ENCODE assay signal across 8 cellular contexts in the genomic region with DNA sequence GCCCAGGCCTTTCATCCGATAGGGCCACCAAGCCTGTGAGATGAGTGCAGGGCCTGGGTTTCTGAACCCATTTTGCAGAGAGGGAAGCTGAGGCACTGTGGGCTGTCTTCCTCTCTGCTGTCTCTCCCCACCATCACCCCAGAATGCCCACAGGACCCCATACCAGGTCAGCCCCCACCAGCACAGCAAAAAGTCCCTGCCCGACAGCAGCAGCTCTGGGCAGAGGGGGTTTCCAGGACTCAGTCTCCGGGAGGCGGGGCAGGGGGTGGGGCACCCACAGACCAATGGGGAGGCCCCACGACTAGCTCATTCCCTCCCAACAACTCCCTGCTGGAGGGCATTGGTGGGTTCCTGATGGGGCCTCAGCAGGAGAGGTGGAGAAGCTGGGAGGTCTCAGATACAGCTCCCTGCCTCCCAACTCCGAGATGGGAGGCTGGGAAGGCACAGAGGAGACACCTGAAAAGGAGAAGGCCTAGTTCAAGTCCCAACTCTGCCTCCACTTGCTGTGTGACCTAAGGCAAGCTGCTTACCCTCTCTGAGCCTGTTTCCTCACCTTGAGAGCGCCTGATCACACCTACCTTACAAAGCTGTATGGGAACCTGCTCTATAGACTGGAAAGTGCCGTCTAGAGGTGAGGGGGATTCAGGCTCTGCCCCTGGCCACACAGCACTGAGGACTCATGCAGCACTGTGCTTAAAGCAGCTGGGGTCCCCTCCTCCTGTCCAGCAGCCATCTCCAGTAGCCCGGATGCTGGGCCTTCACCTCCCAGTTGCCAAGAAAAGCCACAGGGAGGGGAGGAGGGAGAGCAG. TPM values are rescaled to one million over a fixed set of nuclear protein-coding genes. Genes with fewer than 3 reads are reported as not detected.
DNase-seq lines count a peak whose midpoint lies in the region; ATAC-seq and TF ChIP-seq lines count a peak whose summit lies in the region.

No MANE protein-coding gene starts in this region.

- intact Hi-C loops in A673 (cut with micrococcal nuclease; ENCODE audit: unreplicated experiment): no loop called here
- intact Hi-C loops in stomach (cut with DNase I; ENCODE audit: low total_unique reads): no loop called here

- peak overlapping the region; percentile 66 for H3K27ac ChIP-seq in A673 (ENCODE audit: low read depth, low read length, poor library complexity, severe bottlenecking)
- peak overlapping the region; percentile 83 for H3K27ac ChIP-seq in RWPE1
- H3K27ac ChIP-seq in stomach: peak overlapping the region; percentile 57 to 98 (median 93)

- H3K27me3 ChIP-seq in A673 (replicated peaks; ENCODE audit: insufficient read depth, low read depth, low read length, poor library complexity): peaks cover 10% of the 10 kb centered on the region
- peaks cover 0 to 9% (median 7%) of the 10 kb centered on the region in 3 donors for H3K27me3 ChIP-seq in stomach

- CTCF ChIA-PET in A673 (lab: Charles Lee) (interaction anchor here (0.6 kb wide), 1 partner anchor 26 kb away, joined by 3 read pairs; no protein-coding TSS in a partner anchor), RWPE1 (lab: Yijun Ruan, JAX) (interaction anchor here (0.6 to 1.2 kb wide), 3 partner anchors 21 to 278 kb away, joined by 3 to 4 read pairs (median 4); no protein-coding TSS in a partner anchor)

- BruUV-seq in A673 (replicated peaks; lab: Mats Ljungman, UMichigan): no TSS peak

- WGBS in stomach, 5 donors: 50 to 73% (median 65%) methylated on average over 6 to 9 of the region's 9 CpGs

- no peak for TF ChIP-seq POLR2A in stomach (IDR thresholded peaks at IDR 0.05)

- H3K36me3 ChIP-seq in A673 (ENCODE audit: insufficient read depth, low read length, poor library complexity, severe bottlenecking) (no peaks in the 10 kb centered on the region), stomach (peaks cover 0 to 18% (median 7%) of the 10 kb centered on the region in 4 donors)

- H3K9me3 ChIP-seq in A673 (ENCODE audit: low read depth, low read length, poor library complexity, severe bottlenecking) (no peaks in the 10 kb centered on the region), stomach (no peaks in the 10 kb centered on the region)

- no peak for TF ChIP-seq EP300 in stomach (IDR thresholded peaks at IDR 0.05)

- no peak for ATAC-seq in HG02763 (IDR thresholded peaks at IDR 0.05; ENCODE audit: unreplicated experiment)
- ATAC-seq in HG02840 (IDR thresholded peaks at IDR 0.05; ENCODE audit: low FRiP score, unreplicated experiment): no peak

- POLR2A ChIA-PET in A673 (lab: Charles Lee; ENCODE audit: low non-redundant PET): no interaction called here
- POLR2A ChIA-PET in RWPE1 (lab: Yijun Ruan, JAX; ENCODE audit: low non-redundant PET): interaction anchor here (0.6 kb wide), 1 partner anchor 36 kb away, joined by 6 read pairs; no protein-coding TSS in a partner anchor

- H3K4me3 ChIP-seq in A673 (ENCODE audit: low read depth, low read length, poor library complexity, severe bottlenecking) (no peak overlapping the region), stomach (peak overlapping the region in 3 of 4 donors; percentile 6 to 96 (median 34))

- H3K4me1 ChIP-seq in A673 (ENCODE audit: insufficient read depth, low read length, poor library complexity, severe bottlenecking) (peaks cover 31% of the 10 kb centered on the region), stomach (peaks cover 73 to 88% (median 84%) of the 10 kb centered on the region in 4 donors)

- TF ChIP-seq CTCF in A673 (conservative IDR thresholded peaks at IDR 0.05; ENCODE audit: low read depth, low read length) (no peak), RWPE1 (conservative IDR thresholded peaks at IDR 0.05; ENCODE audit: low read depth) (no peak), stomach (IDR thresholded peaks at IDR 0.05) (no peak)

- peak; percentile 82 for DNase-seq in A673 (ENCODE audit: low spot score)
- no peak for DNase-seq in RWPE1 (ENCODE audit: low spot score)
- peak; percentile 60 for DNase-seq in activated naive CD8-positive, alpha-beta T cell treated with anti-CD3 and anti-CD28 coated beads, Interleukin-2, amount 50 U/mL, for 16 hours (ENCODE audit: low read depth, low spot score)
- DNase-seq in medulla oblongata (ENCODE audit: extremely low spot score): peak; percentile 34
- DNase-seq in stomach: peak; percentile 47
- no peak for DNase-seq in DMS153 (lab: John Stamatoyannopoulos, UW)

RNA-seq across cellular contexts. Expression of a gene that starts 3.5 kb away (rescaled TPM):
- 2.8 and 3.8 TPM in 2 replicates for total RNA-seq in A673 (2021)
- 10 to 100 TPM; 10.1 to 84.6 (median 29.6) TPM for total RNA-seq in stomach
- polyA plus RNA-seq in stomach: 10 to 100 TPM; 28.6 to 46.3 (median 29.8) TPM

RNA-seq across cellular contexts. Expression of a gene that starts 51.9 kb away (rescaled TPM):
- total RNA-seq in A673 (2021) (not detected in 2 replicates), stomach (1 to 10 TPM in 1 of 5 donors, not detected in 4; 7.8 TPM)
- under 1 TPM in 1 of 3 donors, not detected in 2; 0.63 TPM for polyA plus RNA-seq in stomach

Comparison
In these comparisons a context has a peak if more than half of its experiments do, and no peak if none do; other contexts are left out.
1. DNase-seq: peak in A673 (single experiment), activated naive CD8-positive, alpha-beta T cell treated with anti-CD3 and anti-CD28 coated beads, Interleukin-2, amount 50 U/mL, for 16 hours (single experiment), medulla oblongata (single experiment) and stomach (single experiment); none in RWPE1 (single experiment) and DMS153 (single experiment).
2. Peak in every context shown above with its lines, with median percentiles within 50 percentile points of each other: H3K27ac ChIP-seq.